1 cellular context compared by ENCODE assay signal in genomic region chr14:76953196-76953945, GRCh38.
TF ChIP-seq lines count a peak whose summit lies in the region.

No MANE protein-coding gene starts in this region.

TF ChIP-seq in SK-N-SH, 30 proteins besides CTCF, POLR2A, EP300 and RAD21 (continued from another document):
- TF ChIP-seq TCF12 (IDR thresholded peaks at IDR 0.05) (peak; percentile 51; the same call in 1 of the 2 replicates), FOXM1 (IDR thresholded peaks at IDR 0.05; ENCODE audit: low read depth) (no peak), YY1 (IDR thresholded peaks at IDR 0.05; ENCODE audit: low read depth) (0 out of 2 replicates have a peak, but pooled peaks have one; percentile 17)
- TF ChIP-seq, protein P1, sequence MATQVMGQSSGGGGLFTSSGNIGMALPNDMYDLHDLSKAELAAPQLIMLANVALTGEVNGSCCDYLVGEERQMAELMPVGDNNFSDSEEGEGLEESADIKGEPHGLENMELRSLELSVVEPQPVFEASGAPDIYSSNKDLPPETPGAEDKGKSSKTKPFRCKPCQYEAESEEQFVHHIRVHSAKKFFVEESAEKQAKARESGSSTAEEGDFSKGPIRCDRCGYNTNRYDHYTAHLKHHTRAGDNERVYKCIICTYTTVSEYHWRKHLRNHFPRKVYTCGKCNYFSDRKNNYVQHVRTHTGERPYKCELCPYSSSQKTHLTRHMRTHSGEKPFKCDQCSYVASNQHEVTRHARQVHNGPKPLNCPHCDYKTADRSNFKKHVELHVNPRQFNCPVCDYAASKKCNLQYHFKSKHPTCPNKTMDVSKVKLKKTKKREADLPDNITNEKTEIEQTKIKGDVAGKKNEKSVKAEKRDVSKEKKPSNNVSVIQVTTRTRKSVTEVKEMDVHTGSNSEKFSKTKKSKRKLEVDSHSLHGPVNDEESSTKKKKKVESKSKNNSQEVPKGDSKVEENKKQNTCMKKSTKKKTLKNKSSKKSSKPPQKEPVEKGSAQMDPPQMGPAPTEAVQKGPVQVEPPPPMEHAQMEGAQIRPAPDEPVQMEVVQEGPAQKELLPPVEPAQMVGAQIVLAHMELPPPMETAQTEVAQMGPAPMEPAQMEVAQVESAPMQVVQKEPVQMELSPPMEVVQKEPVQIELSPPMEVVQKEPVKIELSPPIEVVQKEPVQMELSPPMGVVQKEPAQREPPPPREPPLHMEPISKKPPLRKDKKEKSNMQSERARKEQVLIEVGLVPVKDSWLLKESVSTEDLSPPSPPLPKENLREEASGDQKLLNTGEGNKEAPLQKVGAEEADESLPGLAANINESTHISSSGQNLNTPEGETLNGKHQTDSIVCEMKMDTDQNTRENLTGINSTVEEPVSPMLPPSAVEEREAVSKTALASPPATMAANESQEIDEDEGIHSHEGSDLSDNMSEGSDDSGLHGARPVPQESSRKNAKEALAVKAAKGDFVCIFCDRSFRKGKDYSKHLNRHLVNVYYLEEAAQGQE (IDR thresholded peaks at IDR 0.05; ENCODE audit: low read depth, low read length): peak; percentile 77
